In the genomic region with DNA sequence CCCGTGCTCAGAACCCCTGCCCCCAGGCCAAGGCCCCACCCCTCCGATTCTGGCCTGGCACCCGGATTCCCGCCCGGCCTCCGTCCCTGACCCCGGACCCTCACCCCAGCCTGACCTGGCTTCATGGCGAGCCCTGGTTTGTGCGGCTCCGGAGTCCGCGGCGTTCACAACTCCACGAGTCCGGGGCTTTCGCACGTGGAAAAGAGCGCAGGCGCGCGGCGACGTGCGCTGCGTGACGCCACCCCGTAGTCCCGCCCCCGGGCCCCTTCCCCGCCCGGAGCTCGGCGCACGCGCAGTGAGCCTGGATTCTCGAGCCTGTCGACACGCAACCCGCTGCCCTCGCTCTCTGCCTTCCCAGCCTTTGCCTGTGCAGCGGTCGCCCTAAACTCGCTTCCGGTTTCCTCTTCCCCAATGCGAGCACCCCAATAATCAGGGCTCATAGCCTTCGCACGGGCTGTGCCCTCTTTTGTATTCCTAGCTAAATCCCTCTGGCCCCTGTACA, we compare ENCODE assay signal across 1 cellular context.
A peak's percentile ranks its signal among the peaks of the same experiment; 100 is the strongest.
TF ChIP-seq lines count a peak whose summit lies in the region.

A gene (minus strand): TSS at position 204 of the 502 bp plus-strand sequence. CDS start 79 bp downstream, at position 125.

TF ChIP-seq in HepG2, 621 proteins besides CTCF, POLR2A, EP300 and RAD21 (continued from another document):
- TF ChIP-seq ZNF552 (CRISPR knock-in tag; IDR thresholded peaks at IDR 0.05; ENCODE audit: borderline replicate concordance): no peak
- TF ChIP-seq ZNF20 (CRISPR knock-in tag; IDR thresholded peaks at IDR 0.05): no peak
- TF ChIP-seq NCOA5 (CRISPR knock-in tag; IDR thresholded peaks at IDR 0.05): no peak
- no peak for TF ChIP-seq CHD2 (IDR thresholded peaks at IDR 0.05; ENCODE audit: low read depth, low read length)
- TF ChIP-seq MTF1 (CRISPR knock-in tag; IDR thresholded peaks at IDR 0.05): no peak
- TF ChIP-seq NR3C1 (CRISPR knock-in tag; IDR thresholded peaks at IDR 0.05): no peak
- peak; percentile 77 for TF ChIP-seq ZFX (CRISPR knock-in tag; IDR thresholded peaks at IDR 0.05; ENCODE audit: low read depth)
- TF ChIP-seq ZNF234 (CRISPR knock-in tag; conservative IDR thresholded peaks at IDR 0.05): no peak
- TF ChIP-seq, protein P1, sequence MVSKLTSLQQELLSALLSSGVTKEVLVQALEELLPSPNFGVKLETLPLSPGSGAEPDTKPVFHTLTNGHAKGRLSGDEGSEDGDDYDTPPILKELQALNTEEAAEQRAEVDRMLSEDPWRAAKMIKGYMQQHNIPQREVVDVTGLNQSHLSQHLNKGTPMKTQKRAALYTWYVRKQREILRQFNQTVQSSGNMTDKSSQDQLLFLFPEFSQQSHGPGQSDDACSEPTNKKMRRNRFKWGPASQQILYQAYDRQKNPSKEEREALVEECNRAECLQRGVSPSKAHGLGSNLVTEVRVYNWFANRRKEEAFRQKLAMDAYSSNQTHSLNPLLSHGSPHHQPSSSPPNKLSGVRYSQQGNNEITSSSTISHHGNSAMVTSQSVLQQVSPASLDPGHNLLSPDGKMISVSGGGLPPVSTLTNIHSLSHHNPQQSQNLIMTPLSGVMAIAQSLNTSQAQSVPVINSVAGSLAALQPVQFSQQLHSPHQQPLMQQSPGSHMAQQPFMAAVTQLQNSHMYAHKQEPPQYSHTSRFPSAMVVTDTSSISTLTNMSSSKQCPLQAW (CRISPR knock-in tag; IDR thresholded peaks at IDR 0.05): no peak
- TF ChIP-seq DNMT3B (CRISPR knock-in tag; conservative IDR thresholded peaks at IDR 0.05): 0 out of 2 replicates have a peak, but pooled peaks have one; percentile 26
- peak; percentile 81 for TF ChIP-seq PHF8 (CRISPR knock-in tag; IDR thresholded peaks at IDR 0.05)
- TF ChIP-seq KDM5A (IDR thresholded peaks at IDR 0.05; ENCODE audit: borderline replicate concordance, low read length): no peak
- TF ChIP-seq, protein P2, sequence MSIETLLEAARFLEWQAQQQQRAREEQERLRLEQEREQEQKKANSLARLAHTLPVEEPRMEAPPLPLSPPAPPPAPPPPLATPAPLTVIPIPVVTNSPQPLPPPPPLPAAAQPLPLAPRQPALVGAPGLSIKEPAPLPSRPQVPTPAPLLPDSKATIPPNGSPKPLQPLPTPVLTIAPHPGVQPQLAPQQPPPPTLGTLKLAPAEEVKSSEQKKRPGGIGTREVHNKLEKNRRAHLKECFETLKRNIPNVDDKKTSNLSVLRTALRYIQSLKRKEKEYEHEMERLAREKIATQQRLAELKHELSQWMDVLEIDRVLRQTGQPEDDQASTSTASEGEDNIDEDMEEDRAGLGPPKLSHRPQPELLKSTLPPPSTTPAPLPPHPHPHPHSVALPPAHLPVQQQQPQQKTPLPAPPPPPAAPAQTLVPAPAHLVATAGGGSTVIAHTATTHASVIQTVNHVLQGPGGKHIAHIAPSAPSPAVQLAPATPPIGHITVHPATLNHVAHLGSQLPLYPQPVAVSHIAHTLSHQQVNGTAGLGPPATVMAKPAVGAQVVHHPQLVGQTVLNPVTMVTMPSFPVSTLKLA (IDR thresholded peaks at IDR 0.05): peak; percentile 54
- TF ChIP-seq ARNT (IDR thresholded peaks at IDR 0.05): no peak
- TF ChIP-seq, protein P3, sequence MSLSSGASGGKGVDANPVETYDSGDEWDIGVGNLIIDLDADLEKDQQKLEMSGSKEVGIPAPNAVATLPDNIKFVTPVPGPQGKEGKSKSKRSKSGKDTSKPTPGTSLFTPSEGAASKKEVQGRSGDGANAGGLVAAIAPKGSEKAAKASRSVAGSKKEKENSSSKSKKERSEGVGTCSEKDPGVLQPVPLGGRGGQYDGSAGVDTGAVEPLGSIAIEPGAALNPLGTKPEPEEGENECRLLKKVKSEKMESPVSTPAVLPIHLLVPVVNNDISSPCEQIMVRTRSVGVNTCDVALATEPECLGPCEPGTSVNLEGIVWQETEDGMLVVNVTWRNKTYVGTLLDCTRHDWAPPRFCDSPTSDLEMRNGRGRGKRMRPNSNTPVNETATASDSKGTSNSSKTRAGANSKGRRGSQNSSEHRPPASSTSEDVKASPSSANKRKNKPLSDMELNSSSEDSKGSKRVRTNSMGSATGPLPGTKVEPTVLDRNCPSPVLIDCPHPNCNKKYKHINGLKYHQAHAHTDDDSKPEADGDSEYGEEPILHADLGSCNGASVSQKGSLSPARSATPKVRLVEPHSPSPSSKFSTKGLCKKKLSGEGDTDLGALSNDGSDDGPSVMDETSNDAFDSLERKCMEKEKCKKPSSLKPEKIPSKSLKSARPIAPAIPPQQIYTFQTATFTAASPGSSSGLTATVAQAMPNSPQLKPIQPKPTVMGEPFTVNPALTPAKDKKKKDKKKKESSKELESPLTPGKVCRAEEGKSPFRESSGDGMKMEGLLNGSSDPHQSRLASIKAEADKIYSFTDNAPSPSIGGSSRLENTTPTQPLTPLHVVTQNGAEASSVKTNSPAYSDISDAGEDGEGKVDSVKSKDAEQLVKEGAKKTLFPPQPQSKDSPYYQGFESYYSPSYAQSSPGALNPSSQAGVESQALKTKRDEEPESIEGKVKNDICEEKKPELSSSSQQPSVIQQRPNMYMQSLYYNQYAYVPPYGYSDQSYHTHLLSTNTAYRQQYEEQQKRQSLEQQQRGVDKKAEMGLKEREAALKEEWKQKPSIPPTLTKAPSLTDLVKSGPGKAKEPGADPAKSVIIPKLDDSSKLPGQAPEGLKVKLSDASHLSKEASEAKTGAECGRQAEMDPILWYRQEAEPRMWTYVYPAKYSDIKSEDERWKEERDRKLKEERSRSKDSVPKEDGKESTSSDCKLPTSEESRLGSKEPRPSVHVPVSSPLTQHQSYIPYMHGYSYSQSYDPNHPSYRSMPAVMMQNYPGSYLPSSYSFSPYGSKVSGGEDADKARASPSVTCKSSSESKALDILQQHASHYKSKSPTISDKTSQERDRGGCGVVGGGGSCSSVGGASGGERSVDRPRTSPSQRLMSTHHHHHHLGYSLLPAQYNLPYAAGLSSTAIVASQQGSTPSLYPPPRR (CRISPR knock-in tag; IDR thresholded peaks at IDR 0.05; ENCODE audit: borderline replicate concordance): peak; percentile 28; the same call in 1 of the 2 replicates
- TF ChIP-seq ZNF776 (CRISPR knock-in tag; IDR thresholded peaks at IDR 0.05): no peak; the same call in 1 of the 2 replicates
- TF ChIP-seq SYNCRIP (IDR thresholded peaks at IDR 0.05; ENCODE audit: insufficient read depth, low read depth, low read length): no peak
- TF ChIP-seq ZNF501 (CRISPR knock-in tag; IDR thresholded peaks at IDR 0.05): no peak
- TF ChIP-seq, protein P4, sequence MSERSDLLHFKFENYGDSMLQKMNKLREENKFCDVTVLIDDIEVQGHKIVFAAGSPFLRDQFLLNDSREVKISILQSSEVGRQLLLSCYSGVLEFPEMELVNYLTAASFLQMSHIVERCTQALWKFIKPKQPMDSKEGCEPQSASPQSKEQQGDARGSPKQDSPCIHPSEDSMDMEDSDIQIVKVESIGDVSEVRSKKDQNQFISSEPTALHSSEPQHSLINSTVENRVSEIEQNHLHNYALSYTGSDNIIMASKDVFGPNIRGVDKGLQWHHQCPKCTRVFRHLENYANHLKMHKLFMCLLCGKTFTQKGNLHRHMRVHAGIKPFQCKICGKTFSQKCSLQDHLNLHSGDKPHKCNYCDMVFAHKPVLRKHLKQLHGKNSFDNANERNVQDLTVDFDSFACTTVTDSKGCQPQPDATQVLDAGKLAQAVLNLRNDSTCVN (CRISPR knock-in tag; IDR thresholded peaks at IDR 0.05; ENCODE audit: borderline replicate concordance): peak; percentile 62
